ENCODE assay signal across 15 cellular contexts in the genomic region with DNA sequence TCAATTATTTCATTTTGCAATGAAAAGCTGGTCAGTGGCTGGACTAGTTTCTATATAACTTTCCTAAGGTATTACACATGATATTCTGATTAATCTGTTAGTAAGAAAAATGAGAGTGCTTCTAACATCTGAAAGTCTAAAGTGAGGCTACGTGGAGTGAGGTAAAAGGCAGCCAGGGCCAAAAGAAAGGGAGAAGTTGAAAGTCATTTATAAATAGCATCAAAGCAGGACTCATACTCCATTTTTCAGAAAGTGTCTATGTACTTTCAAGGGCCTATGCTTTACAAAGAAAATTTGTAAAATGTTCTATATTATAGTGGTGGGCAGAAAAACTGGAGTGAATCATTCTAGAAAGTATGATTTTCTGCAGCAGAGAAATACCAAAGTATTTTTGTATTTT.
A peak's percentile ranks its signal among the peaks of the same experiment; 100 is the strongest.
DNase-seq lines count a peak whose midpoint lies in the region; ATAC-seq and TF ChIP-seq lines count a peak whose summit lies in the region.
"Had no signal": no experiment of that assay in that cellular context is flagged by ENCODE, and none has a peak within 500 bp of the region (broad histone marks: within the 10 kb centered on the region; RNA-seq: fewer than 3 reads in every experiment).

No MANE protein-coding gene starts in this region.

- no peak overlapping the region for H3K4me3 Mint-ChIP-seq in activated CD4-positive, alpha-beta T cell treated with anti-CD3 and anti-CD28 coated beads for 36 hours
- H3K4me3 Mint-ChIP-seq in nephron progenitor cell (no peak overlapping the region), endothelial cell (ENCODE audit: unreplicated experiment) (no peak overlapping the region)
- H3K4me3 Mint-ChIP-seq: GM23338 had no signal

- no peak overlapping the region for H3K27ac Mint-ChIP-seq in activated CD4-positive, alpha-beta T cell treated with anti-CD3 and anti-CD28 coated beads for 36 hours
- H3K27ac Mint-ChIP-seq in nephron progenitor cell: peak overlapping the region; percentile 9
- H3K27ac Mint-ChIP-seq in endothelial cell (ENCODE audit: unreplicated experiment): no peak overlapping the region
- H3K27ac Mint-ChIP-seq: GM23338 had no signal

- peaks cover 22% of the 10 kb centered on the region for H3K4me1 Mint-ChIP-seq in activated CD4-positive, alpha-beta T cell treated with anti-CD3 and anti-CD28 coated beads for 36 hours
- H3K4me1 Mint-ChIP-seq in nephron progenitor cell (no peaks in the 10 kb centered on the region), endothelial cell (ENCODE audit: unreplicated experiment) (no peaks in the 10 kb centered on the region)
- H3K4me1 Mint-ChIP-seq: GM23338 had no signal

- H3K36me3 Mint-ChIP-seq in activated CD4-positive, alpha-beta T cell treated with anti-CD3 and anti-CD28 coated beads for 36 hours (ENCODE audit: low read depth): peaks cover 14% of the 10 kb centered on the region
- H3K36me3 Mint-ChIP-seq in nephron progenitor cell (ENCODE audit: low read depth) (peaks cover 29% of the 10 kb centered on the region), endothelial cell (ENCODE audit: low read depth, unreplicated experiment) (no peaks in the 10 kb centered on the region)

- no peak for DNase-seq in activated CD4-positive, alpha-beta T cell treated with anti-CD3 and anti-CD28 coated beads for 36 hours
- DNase-seq in activated CD4-positive, alpha-beta T cell treated with anti-CD3 and anti-CD28 coated beads, Interleukin-2, amount 50 U/mL, for 1 hour: no peak
- no peak for DNase-seq in left ventricle myocardium superior
- no peak for DNase-seq in left cardiac atrium
- peak; percentile 16 for DNase-seq in MV-4-11 (lab: John Stamatoyannopoulos, UW)
- no peak for DNase-seq in nephron progenitor cell
- DNase-seq in inferior parietal cortex (ENCODE audit: extremely low spot score): no peak
- DNase-seq in endothelial cell (ENCODE audit: low spot score): no peak
- DNase-seq: DMS53, MM.1S, NCI-H1417 treated with DMSO at 0.1 percent for 48 hours, NCI-H2081, NCI-H510A treated with DMSO at 0.1 percent for 48 hours had no signal

- ATAC-seq in activated CD4-positive, alpha-beta T cell treated with anti-CD3 and anti-CD28 coated beads for 36 hours: peak; percentile 44
- ATAC-seq in left ventricle myocardium superior (peak; percentile 58), left cardiac atrium (no peak)
- ATAC-seq: GM23338, HepG2 had no signal

- no peaks in the 10 kb centered on the region for H3K9me3 Mint-ChIP-seq in activated CD4-positive, alpha-beta T cell treated with anti-CD3 and anti-CD28 coated beads for 36 hours (ENCODE audit: low read depth)
- peaks cover 6% of the 10 kb centered on the region for H3K9me3 Mint-ChIP-seq in nephron progenitor cell
- no peaks in the 10 kb centered on the region for H3K9me3 Mint-ChIP-seq in endothelial cell (ENCODE audit: unreplicated experiment)
- H3K9me3 Mint-ChIP-seq: GM23338 had no signal

- intact Hi-C loops in activated CD4-positive, alpha-beta T cell treated with anti-CD3 and anti-CD28 coated beads for 36 hours (cut with DNase I, micrococcal nuclease): no loop called here
- intact Hi-C loops in left ventricle myocardium superior (cut with micrococcal nuclease) (no loop called here), left cardiac atrium (cut with DNase I) (no loop called here)

- CTCF ChIA-PET in activated CD4-positive, alpha-beta T cell treated with anti-CD3 and anti-CD28 coated beads for 36 hours (lab: Charles Lee): no interaction called here

- no peak for TF ChIP-seq CTCF in nephron progenitor cell (IDR thresholded peaks at IDR 0.05)
- no peak for TF ChIP-seq CTCF in endothelial cell (IDR thresholded peaks at IDR 0.05; ENCODE audit: unreplicated experiment)

- POLR2A ChIA-PET in activated CD4-positive, alpha-beta T cell treated with anti-CD3 and anti-CD28 coated beads for 36 hours (lab: Charles Lee): no interaction called here

- no peaks in the 10 kb centered on the region for H3K27me3 Mint-ChIP-seq in activated CD4-positive, alpha-beta T cell treated with anti-CD3 and anti-CD28 coated beads for 36 hours
- no peaks in the 10 kb centered on the region for H3K27me3 Mint-ChIP-seq in nephron progenitor cell (ENCODE audit: low read depth, poor library complexity)
- no peaks in the 10 kb centered on the region for H3K27me3 Mint-ChIP-seq in endothelial cell (ENCODE audit: unreplicated experiment)

Comparison
In these comparisons a context has a peak if more than half of its experiments do, and no peak if none do; other contexts are left out.
1. ATAC-seq: peak in activated CD4-positive, alpha-beta T cell treated with anti-CD3 and anti-CD28 coated beads for 36 hours (single experiment) and left ventricle myocardium superior (single experiment); none in left cardiac atrium (0 of 2).